1 cellular context compared by ENCODE assay signal in the genomic region with DNA sequence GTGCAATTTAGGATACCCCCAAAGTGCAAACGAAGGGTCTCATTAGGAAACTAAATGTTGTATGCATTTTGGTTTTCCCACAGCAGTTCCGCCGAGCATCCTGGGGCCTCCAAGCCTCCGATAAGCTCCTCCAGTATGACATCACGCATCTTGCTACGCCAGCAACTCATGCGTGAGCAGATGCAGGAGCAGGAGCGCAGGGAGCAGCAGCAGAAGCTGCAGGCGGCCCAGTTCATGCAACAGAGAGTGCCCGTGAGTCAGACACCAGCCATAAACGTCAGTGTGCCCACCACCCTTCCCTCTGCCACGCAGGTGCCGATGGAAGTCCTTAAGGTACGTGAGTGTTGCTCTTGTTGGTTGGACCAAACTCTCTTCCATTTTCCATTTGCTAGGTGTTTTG.
TF ChIP-seq lines count a peak whose summit lies in the region.

No MANE protein-coding gene starts in this region.

TF ChIP-seq in H1, 55 proteins besides CTCF, POLR2A, EP300 and RAD21:
- TF ChIP-seq KDM1A (IDR thresholded peaks at IDR 0.05; ENCODE audit: borderline replicate concordance, low read length) (no peak), RNF2 (IDR thresholded peaks at IDR 0.05; ENCODE audit: borderline replicate concordance, low read depth, low read length, missing control alignments, poor library complexity, severe bottlenecking) (no peak), SIN3A (conservative IDR thresholded peaks at IDR 0.05 in 1 of 2, IDR thresholded peaks at IDR 0.05 in 1 of 2; ENCODE audit: low read depth in 1 of 2, low read length in 2 of 2) (no peak), RXRA (IDR thresholded peaks at IDR 0.05; ENCODE audit: insufficient read depth, low read depth, low read length) (no peak), RBBP5 (IDR thresholded peaks at IDR 0.05; ENCODE audit: borderline replicate concordance, low read depth, low read length) (no peak), JUND (IDR thresholded peaks at IDR 0.05; ENCODE audit: low read length) (no peak)
